Comparison of ENCODE assay signal across 28 cellular contexts in the genomic region with DNA sequence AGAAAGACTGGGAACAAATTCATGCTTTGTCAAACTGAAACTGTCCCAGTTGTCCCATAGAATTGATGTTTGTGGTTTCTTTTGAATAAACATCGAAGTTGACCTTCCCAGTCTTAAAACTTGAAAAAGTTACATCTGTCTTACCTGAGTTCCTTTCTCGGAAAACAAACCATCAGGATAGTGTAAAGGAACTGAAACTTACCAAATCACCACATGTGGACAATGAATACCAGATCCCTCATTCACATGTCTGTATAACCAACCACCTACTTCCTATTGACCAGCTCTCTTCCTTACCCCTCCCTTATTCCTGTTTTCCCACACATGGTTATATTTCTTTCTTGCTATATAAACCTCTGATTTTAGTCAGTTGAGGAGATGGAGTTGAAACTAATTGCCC.
"Had no signal": no experiment of that assay in that cellular context is flagged by ENCODE, and none has a peak within 500 bp of the region (broad histone marks: within the 10 kb centered on the region; RNA-seq: fewer than 3 reads in every experiment).

No MANE protein-coding gene starts in this region.

- H3K4me1 ChIP-seq: left lung, lower lobe of right lung, neural progenitor cell, parathyroid adenoma, psoas muscle, sigmoid colon, vagina had no signal

- DNase-seq: activated CD4-positive, alpha-beta T cell treated with anti-CD3 and anti-CD28 coated beads for 36 hours; activated CD4-positive, alpha-beta T cell treated with anti-CD3 and anti-CD28 coated beads, Interleukin-2, amount 50 U/mL, for 4 hours; activated CD4-positive, CD25-positive, alpha-beta regulatory T cell; activated gamma-delta T cell; activated naive CD4-positive, alpha-beta T cell treated with anti-CD3 and anti-CD28 coated beads, Interleukin-2, amount 10 ng/mL, durations not matched to agents 7 days and 5 days; activated naive CD8-positive, alpha-beta T cell treated with anti-CD3 and anti-CD28 coated beads, Interleukin-2, amount 10 ng/mL, durations not matched to agents 7 days and 5 days; amniotic stem cell; brain microvascular endothelial cell; dorsolateral prefrontal cortex; effector memory CD4-positive, alpha-beta T cell; left lung; lower lobe of right lung; mesenchymal stem cell; naive thymus-derived CD8-positive, alpha-beta T cell; occipital lobe; psoas muscle; sigmoid colon; small intestine; stimulated activated CD4-positive, alpha-beta T cell treated with anti-CD3 and anti-CD28 coated beads, Interleukin-4, amount 100 ng/mL, for 24 hours; stimulated activated naive CD8-positive, alpha-beta T cell treated with anti-CD3 and anti-CD28 coated beads, Interleukin-15, amount 100 ng/mL, for 72 hours; substantia nigra had no signal

- H3K36me3 ChIP-seq: brain microvascular endothelial cell, left lung, lower lobe of right lung, neural progenitor cell, sigmoid colon, vagina had no signal

- H3K27me3 ChIP-seq: brain microvascular endothelial cell, dorsolateral prefrontal cortex, left lung, neural progenitor cell, sigmoid colon, vagina had no signal

- H3K4me2 ChIP-seq: neural progenitor cell had no signal

- H2AFZ ChIP-seq: neural progenitor cell, parathyroid adenoma had no signal

- H3K9me3 ChIP-seq: left lung, lower lobe of right lung, psoas muscle, sigmoid colon, vagina had no signal

- H3K4me3 ChIP-seq: coronary artery, dorsolateral prefrontal cortex, left lung, lower lobe of right lung, neural progenitor cell, psoas muscle, sigmoid colon, vagina had no signal

- H3K79me2 ChIP-seq: parathyroid adenoma had no signal

- FAIRE-seq: astrocyte, frontal cortex, islet of Langerhans, small intestine had no signal

- H3K9ac ChIP-seq: neural progenitor cell, parathyroid adenoma had no signal

- H3K27ac ChIP-seq: brain microvascular endothelial cell, coronary artery, dorsolateral prefrontal cortex, left lung, lower lobe of right lung, neural progenitor cell, parathyroid adenoma, psoas muscle, sigmoid colon, vagina had no signal
